In genomic region chr5:133938039-133938821, GRCh38 we compare ENCODE assay signal across 1 cellular context.
TF ChIP-seq lines count a peak whose summit lies in the region.

No MANE protein-coding gene starts in this region.

TF ChIP-seq in K562, 482 proteins besides CTCF, POLR2A, EP300 and RAD21 (continued from another document and continues in another):
- no peak for TF ChIP-seq ZBTB5 (IDR thresholded peaks at IDR 0.05)
- no peak for TF ChIP-seq SIN3A (IDR thresholded peaks at IDR 0.05; ENCODE audit: borderline replicate concordance in 2 of 2, control insufficient read depth in 1 of 2, low read depth in 2 of 2, low read length in 2 of 2)
- TF ChIP-seq, protein P1, sequence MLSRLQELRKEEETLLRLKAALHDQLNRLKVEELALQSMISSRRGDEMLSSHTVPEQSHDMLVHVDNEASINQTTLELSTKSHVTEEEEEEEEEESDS (CRISPR knock-in tag; IDR thresholded peaks at IDR 0.05) = no peak
- peak; percentile 52 for TF ChIP-seq L3MBTL2 (IDR thresholded peaks at IDR 0.05)
- TF ChIP-seq ZNF311 (CRISPR knock-in tag; IDR thresholded peaks at IDR 0.05) = no peak
- no peak for TF ChIP-seq ZNF561 (CRISPR knock-in tag; conservative IDR thresholded peaks at IDR 0.05)
- TF ChIP-seq TEAD2 (tag; IDR thresholded peaks at IDR 0.05) = 0 out of 2 replicates have a peak, but pooled peaks have one; percentile 21
- peak in 1 of 2 experiments; percentile 78; a peak in 2 of 4 replicates for TF ChIP-seq TEAD1 (CRISPR knock-in tag; IDR thresholded peaks at IDR 0.05)
- peak; percentile 88 for TF ChIP-seq NFIC (IDR thresholded peaks at IDR 0.05)
- TF ChIP-seq TEAD4 (IDR thresholded peaks at IDR 0.05; ENCODE audit: low read length) = peak; percentile 51; the same call in 1 of the 2 replicates
- no peak for TF ChIP-seq TEAD4 (CRISPR knock-in tag; IDR thresholded peaks at IDR 0.05; ENCODE audit: borderline replicate concordance)
- peak; percentile 79 for TF ChIP-seq ESRRA (IDR thresholded peaks at IDR 0.05; ENCODE audit: borderline replicate concordance, low read depth)
- no peak for TF ChIP-seq KHSRP (IDR thresholded peaks at IDR 0.05)
- no peak for TF ChIP-seq MEF2A (IDR thresholded peaks at IDR 0.05; ENCODE audit: control insufficient read depth, low read depth, low read length)
- TF ChIP-seq RB1 (IDR thresholded peaks at IDR 0.05; ENCODE audit: low read depth) = no peak
- TF ChIP-seq, protein P2, sequence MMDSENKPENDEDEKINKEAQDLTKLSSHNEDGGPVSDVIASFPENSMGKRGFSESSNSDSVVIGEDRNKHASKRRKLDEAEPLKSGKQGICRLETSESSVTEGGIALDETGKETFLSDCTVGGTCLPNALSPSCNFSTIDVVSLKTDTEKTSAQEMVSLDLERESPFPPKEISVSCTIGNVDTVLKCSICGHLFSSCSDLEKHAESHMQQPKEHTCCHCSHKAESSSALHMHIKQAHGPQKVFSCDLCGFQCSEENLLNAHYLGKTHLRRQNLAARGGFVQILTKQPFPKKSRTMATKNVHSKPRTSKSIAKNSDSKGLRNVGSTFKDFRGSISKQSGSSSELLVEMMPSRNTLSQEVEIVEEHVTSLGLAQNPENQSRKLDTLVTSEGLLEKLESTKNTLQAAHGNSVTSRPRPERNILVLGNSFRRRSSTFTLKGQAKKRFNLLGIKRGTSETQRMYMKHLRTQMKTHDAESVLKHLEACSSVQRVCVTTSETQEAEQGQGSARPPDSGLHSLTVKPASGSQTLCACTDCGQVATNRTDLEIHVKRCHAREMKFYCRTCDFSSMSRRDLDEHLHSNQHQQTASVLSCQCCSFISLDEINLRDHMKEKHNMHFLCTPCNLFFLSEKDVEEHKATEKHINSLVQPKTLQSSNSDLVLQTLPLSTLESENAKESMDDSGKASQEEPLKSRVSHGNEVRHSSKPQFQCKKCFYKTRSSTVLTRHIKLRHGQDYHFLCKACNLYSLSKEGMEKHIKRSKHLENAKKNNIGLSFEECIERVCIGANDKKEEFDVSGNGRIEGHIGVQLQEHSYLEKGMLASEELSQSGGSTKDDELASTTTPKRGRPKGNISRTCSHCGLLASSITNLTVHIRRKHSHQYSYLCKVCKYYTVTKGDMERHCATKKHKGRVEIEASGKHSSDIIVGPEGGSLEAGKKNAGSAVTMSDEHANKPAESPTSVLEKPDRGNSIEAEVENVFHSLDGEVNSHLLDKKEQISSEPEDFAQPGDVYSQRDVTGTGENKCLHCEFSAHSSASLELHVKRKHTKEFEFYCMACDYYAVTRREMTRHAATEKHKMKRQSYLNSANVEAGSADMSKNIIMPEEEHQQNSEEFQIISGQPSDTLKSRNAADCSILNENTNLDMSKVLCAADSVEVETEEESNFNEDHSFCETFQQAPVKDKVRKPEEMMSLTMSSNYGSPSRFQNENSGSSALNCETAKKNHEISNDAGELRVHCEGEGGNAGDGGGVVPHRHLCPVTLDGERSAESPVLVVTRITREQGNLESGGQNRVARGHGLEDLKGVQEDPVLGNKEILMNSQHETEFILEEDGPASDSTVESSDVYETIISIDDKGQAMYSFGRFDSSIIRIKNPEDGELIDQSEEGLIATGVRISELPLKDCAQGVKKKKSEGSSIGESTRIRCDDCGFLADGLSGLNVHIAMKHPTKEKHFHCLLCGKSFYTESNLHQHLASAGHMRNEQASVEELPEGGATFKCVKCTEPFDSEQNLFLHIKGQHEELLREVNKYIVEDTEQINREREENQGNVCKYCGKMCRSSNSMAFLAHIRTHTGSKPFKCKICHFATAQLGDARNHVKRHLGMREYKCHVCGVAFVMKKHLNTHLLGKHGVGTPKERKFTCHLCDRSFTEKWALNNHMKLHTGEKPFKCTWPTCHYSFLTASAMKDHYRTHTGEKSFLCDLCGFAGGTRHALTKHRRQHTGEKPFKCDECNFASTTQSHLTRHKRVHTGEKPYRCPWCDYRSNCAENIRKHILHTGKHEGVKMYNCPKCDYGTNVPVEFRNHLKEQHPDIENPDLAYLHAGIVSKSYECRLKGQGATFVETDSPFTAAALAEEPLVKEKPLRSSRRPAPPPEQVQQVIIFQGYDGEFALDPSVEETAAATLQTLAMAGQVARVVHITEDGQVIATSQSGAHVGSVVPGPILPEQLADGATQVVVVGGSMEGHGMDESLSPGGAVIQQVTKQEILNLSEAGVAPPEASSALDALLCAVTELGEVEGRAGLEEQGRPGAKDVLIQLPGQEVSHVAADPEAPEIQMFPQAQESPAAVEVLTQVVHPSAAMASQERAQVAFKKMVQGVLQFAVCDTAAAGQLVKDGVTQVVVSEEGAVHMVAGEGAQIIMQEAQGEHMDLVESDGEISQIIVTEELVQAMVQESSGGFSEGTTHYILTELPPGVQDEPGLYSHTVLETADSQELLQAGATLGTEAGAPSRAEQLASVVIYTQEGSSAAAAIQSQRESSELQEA (IDR thresholded peaks at IDR 0.05; ENCODE audit: low read depth) = no peak
- TF ChIP-seq CEBPG (CRISPR knock-in tag; IDR thresholded peaks at IDR 0.05) = no peak
- TF ChIP-seq CEBPG (tag; conservative IDR thresholded peaks at IDR 0.05 in 1 of 2, IDR thresholded peaks at IDR 0.05 in 1 of 2) = peak in 1 of 2 experiments; percentile 49; a peak in 2 of 4 replicates
- no peak; the same call in 1 of the 2 replicates for TF ChIP-seq NFE2 (IDR thresholded peaks at IDR 0.05; ENCODE audit: low read depth)
- TF ChIP-seq ZC3H11A (IDR thresholded peaks at IDR 0.05; ENCODE audit: low read depth, low read length) = no peak
- TF ChIP-seq MAFF (IDR thresholded peaks at IDR 0.05; ENCODE audit: low read length) = no peak
- no peak for TF ChIP-seq KAT2B (IDR thresholded peaks at IDR 0.05; ENCODE audit: low read depth, low read length)
- TF ChIP-seq, protein P3, sequence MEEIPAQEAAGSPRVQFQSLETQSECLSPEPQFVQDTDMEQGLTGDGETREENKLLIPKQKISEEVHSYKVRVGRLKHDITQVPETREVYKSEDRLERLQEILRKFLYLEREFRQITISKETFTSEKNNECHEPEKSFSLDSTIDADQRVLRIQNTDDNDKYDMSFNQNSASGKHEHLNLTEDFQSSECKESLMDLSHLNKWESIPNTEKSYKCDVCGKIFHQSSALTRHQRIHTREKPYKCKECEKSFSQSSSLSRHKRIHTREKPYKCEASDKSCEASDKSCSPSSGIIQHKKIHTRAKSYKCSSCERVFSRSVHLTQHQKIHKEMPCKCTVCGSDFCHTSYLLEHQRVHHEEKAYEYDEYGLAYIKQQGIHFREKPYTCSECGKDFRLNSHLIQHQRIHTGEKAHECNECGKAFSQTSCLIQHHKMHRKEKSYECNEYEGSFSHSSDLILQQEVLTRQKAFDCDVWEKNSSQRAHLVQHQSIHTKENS (CRISPR knock-in tag; IDR thresholded peaks at IDR 0.05) = no peak
- TF ChIP-seq MBD2 (IDR thresholded peaks at IDR 0.05; ENCODE audit: borderline replicate concordance, low read depth) = no peak
- no peak for TF ChIP-seq KAT8 (IDR thresholded peaks at IDR 0.05; ENCODE audit: low read depth)
- TF ChIP-seq ZZZ3 (IDR thresholded peaks at IDR 0.05) = no peak
- TF ChIP-seq BRD9 (IDR thresholded peaks at IDR 0.05; ENCODE audit: low read depth, partially characterized antibody) = no peak
- TF ChIP-seq, protein P4, sequence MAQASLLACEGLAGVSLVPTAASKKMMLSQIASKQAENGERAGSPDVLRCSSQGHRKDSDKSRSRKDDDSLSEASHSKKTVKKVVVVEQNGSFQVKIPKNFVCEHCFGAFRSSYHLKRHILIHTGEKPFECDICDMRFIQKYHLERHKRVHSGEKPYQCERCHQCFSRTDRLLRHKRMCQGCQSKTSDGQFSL (CRISPR knock-in tag; IDR thresholded peaks at IDR 0.05) = no peak
- TF ChIP-seq, protein P4 (tag; IDR thresholded peaks at IDR 0.05) = 0 out of 4 replicates have a peak, but pooled peaks of 1 of the 2 experiments have one; percentile 20
- TF ChIP-seq ETV1 (tag; conservative IDR thresholded peaks at IDR 0.05; ENCODE audit: low read depth) = peak; percentile 13
- peak; percentile 69 for TF ChIP-seq PKNOX1 (IDR thresholded peaks at IDR 0.05)
- TF ChIP-seq CAMTA2 (CRISPR knock-in tag; conservative IDR thresholded peaks at IDR 0.05) = no peak
- TF ChIP-seq ZBTB34 (CRISPR knock-in tag; IDR thresholded peaks at IDR 0.05) = no peak
- no peak for TF ChIP-seq UBTF (IDR thresholded peaks at IDR 0.05; ENCODE audit: borderline replicate concordance in 1 of 2, low read depth in 2 of 2, low read length in 2 of 2)
- TF ChIP-seq, protein P5, sequence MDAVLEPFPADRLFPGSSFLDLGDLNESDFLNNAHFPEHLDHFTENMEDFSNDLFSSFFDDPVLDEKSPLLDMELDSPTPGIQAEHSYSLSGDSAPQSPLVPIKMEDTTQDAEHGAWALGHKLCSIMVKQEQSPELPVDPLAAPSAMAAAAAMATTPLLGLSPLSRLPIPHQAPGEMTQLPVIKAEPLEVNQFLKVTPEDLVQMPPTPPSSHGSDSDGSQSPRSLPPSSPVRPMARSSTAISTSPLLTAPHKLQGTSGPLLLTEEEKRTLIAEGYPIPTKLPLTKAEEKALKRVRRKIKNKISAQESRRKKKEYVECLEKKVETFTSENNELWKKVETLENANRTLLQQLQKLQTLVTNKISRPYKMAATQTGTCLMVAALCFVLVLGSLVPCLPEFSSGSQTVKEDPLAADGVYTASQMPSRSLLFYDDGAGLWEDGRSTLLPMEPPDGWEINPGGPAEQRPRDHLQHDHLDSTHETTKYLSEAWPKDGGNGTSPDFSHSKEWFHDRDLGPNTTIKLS (IDR thresholded peaks at IDR 0.05; ENCODE audit: borderline replicate concordance, low read depth) = no peak
- no peak for TF ChIP-seq ZNF518B (CRISPR knock-in tag; IDR thresholded peaks at IDR 0.05)
- no peak for TF ChIP-seq SMARCA5 (IDR thresholded peaks at IDR 0.05)
- no peak for TF ChIP-seq ZNF347 (CRISPR knock-in tag; IDR thresholded peaks at IDR 0.05; ENCODE audit: low read depth)
